Comparison of ENCODE assay signal across 1 cellular context in genomic region chr2:30172622-30173021, GRCh38.
TF ChIP-seq lines count a peak whose summit lies in the region.

No MANE protein-coding gene starts in this region.

TF ChIP-seq in K562, 482 proteins besides CTCF, POLR2A, EP300 and RAD21:
- TF ChIP-seq ZNF707 (CRISPR knock-in tag; conservative IDR thresholded peaks at IDR 0.05), result no peak
- TF ChIP-seq, protein P1, sequence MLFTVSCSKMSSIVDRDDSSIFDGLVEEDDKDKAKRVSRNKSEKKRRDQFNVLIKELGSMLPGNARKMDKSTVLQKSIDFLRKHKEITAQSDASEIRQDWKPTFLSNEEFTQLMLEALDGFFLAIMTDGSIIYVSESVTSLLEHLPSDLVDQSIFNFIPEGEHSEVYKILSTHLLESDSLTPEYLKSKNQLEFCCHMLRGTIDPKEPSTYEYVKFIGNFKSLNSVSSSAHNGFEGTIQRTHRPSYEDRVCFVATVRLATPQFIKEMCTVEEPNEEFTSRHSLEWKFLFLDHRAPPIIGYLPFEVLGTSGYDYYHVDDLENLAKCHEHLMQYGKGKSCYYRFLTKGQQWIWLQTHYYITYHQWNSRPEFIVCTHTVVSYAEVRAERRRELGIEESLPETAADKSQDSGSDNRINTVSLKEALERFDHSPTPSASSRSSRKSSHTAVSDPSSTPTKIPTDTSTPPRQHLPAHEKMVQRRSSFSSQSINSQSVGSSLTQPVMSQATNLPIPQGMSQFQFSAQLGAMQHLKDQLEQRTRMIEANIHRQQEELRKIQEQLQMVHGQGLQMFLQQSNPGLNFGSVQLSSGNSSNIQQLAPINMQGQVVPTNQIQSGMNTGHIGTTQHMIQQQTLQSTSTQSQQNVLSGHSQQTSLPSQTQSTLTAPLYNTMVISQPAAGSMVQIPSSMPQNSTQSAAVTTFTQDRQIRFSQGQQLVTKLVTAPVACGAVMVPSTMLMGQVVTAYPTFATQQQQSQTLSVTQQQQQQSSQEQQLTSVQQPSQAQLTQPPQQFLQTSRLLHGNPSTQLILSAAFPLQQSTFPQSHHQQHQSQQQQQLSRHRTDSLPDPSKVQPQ (CRISPR knock-in tag; IDR thresholded peaks at IDR 0.05; ENCODE audit: borderline replicate concordance), result no peak
- no peak for TF ChIP-seq ARHGAP35 (IDR thresholded peaks at IDR 0.05; ENCODE audit: partially characterized antibody)
- no peak for TF ChIP-seq PML (IDR thresholded peaks at IDR 0.05; ENCODE audit: low read length)
- no peak for TF ChIP-seq KLF13 (tag; IDR thresholded peaks at IDR 0.05; ENCODE audit: borderline replicate concordance, low read depth)
- no peak for TF ChIP-seq CXXC5 (CRISPR knock-in tag; IDR thresholded peaks at IDR 0.05)
- TF ChIP-seq, protein P2, sequence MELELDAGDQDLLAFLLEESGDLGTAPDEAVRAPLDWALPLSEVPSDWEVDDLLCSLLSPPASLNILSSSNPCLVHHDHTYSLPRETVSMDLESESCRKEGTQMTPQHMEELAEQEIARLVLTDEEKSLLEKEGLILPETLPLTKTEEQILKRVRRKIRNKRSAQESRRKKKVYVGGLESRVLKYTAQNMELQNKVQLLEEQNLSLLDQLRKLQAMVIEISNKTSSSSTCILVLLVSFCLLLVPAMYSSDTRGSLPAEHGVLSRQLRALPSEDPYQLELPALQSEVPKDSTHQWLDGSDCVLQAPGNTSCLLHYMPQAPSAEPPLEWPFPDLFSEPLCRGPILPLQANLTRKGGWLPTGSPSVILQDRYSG (tag; conservative IDR thresholded peaks at IDR 0.05; ENCODE audit: low read depth), result no peak
- TF ChIP-seq NR2C1 (IDR thresholded peaks at IDR 0.05), result no peak
- no peak for TF ChIP-seq NR2C1 (tag; IDR thresholded peaks at IDR 0.05)
- TF ChIP-seq ETV5 (CRISPR knock-in tag; IDR thresholded peaks at IDR 0.05; ENCODE audit: low read depth), result no peak
- TF ChIP-seq ZSCAN32 (CRISPR knock-in tag; IDR thresholded peaks at IDR 0.05), result no peak
- TF ChIP-seq FOXJ2 (tag; IDR thresholded peaks at IDR 0.05), result no peak
